Comparison of ENCODE assay signal across 10 cellular contexts in the genomic region with DNA sequence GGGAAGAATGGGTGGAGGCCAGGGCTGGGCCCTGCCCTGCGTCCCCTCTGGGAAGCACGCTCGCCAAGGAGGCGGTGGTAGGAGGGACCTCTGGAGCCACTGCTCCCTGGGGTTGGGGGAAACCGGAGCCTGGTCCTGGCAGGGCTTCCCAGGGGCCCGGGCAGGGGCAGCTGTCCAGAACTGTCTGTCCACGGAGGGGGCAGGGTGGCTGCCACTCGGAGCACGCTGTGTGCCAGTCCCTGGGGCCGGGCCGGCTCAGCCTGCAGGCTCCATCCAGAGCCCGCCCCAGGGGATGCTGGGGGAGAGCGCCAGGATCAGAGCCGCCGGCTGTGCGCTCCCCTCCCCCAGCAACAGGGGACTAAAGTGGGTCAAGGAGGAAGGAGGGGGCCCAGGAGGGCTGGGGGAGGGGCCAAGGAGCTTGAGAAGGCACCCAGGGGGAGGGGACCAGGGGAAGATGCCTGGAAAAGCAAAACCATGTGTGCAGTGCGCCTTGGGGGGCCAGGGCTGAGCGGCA. TPM values are rescaled to one million over a fixed set of nuclear protein-coding genes. Genes with fewer than 3 reads are reported as not detected.
A peak's percentile ranks its signal among the peaks of the same experiment; 100 is the strongest.
DNase-seq lines count a peak whose midpoint lies in the region; ATAC-seq, FAIRE-seq and TF ChIP-seq lines count a peak whose summit lies in the region.
"Had no signal": no experiment of that assay in that cellular context is flagged by ENCODE, and none has a peak within 500 bp of the region (broad histone marks: within the 10 kb centered on the region; RNA-seq: fewer than 3 reads in every experiment).

No MANE protein-coding gene starts in this region.

- H3K36me3 Mint-ChIP-seq in activated T-helper 2 cell treated with anti-CD3 and anti-CD28 coated beads, Interferon-gamma antibody, Interleukin-2, Interleukin-4, amounts not matched to agents 10 μg/mL and 5 μg/mL and 100 μg/mL, durations not matched to agents 14 hours and 24 hours and 36 hours (ENCODE audit: low read depth) = no peaks in the 10 kb centered on the region

- peaks cover 18% of the 10 kb centered on the region for H3K36me3 ChIP-seq in NT2/D1 (ENCODE audit: insufficient read depth, insufficient read length, low read length)
- no peaks in the 10 kb centered on the region for H3K36me3 ChIP-seq in mucosa of rectum (ENCODE audit: control insufficient read depth in 2 of 2, insufficient read depth in 2 of 2, low read length in 2 of 2)
- H3K36me3 ChIP-seq in suprapubic skin = no peaks in the 10 kb centered on the region

- no peak for TF ChIP-seq CTCF in suprapubic skin (IDR thresholded peaks at IDR 0.05)

- no peak overlapping the region for H3K4me3 ChIP-seq in NT2/D1 (ENCODE audit: insufficient read length, low read depth)
- H3K4me3 ChIP-seq in mucosa of rectum (ENCODE audit: low read length in 2 of 2) = no peak overlapping the region
- H3K4me3 ChIP-seq in suprapubic skin = no peak overlapping the region

- TF ChIP-seq POLR2A in suprapubic skin (IDR thresholded peaks at IDR 0.05) = no peak

- no peak for FAIRE-seq in frontal cortex (lab: Jason Lieb, UNC)
- FAIRE-seq: endometrium had no signal

- intact Hi-C loops in activated T-helper 2 cell treated with anti-CD3 and anti-CD28 coated beads, Interferon-gamma antibody, Interleukin-2, Interleukin-4, amounts not matched to agents 10 μg/mL and 5 μg/mL and 100 μg/mL, durations not matched to agents 14 hours and 24 hours and 36 hours (cut with micrococcal nuclease) = no loop called here

- ATAC-seq in HG03469 (IDR thresholded peaks at IDR 0.05; ENCODE audit: unreplicated experiment) = no peak

- no peaks in the 10 kb centered on the region for H3K9me3 ChIP-seq in NT2/D1 (ENCODE audit: insufficient read depth, low read length)
- no peaks in the 10 kb centered on the region for H3K9me3 ChIP-seq in mucosa of rectum (ENCODE audit: control insufficient read depth in 2 of 2, low read length in 2 of 2)
- H3K9me3 ChIP-seq in suprapubic skin = no peaks in the 10 kb centered on the region

- no peaks in the 10 kb centered on the region for H3K4me1 Mint-ChIP-seq in activated T-helper 2 cell treated with anti-CD3 and anti-CD28 coated beads, Interferon-gamma antibody, Interleukin-2, Interleukin-4, amounts not matched to agents 10 μg/mL and 5 μg/mL and 100 μg/mL, durations not matched to agents 14 hours and 24 hours and 36 hours (ENCODE audit: low read depth)

- H3K27me3 ChIP-seq in NT2/D1 (ENCODE audit: insufficient read depth, insufficient read length) (no peaks in the 10 kb centered on the region), mucosa of rectum (ENCODE audit: control insufficient read depth in 2 of 2, insufficient read depth in 2 of 2, low read length in 2 of 2) (peaks cover 7% of the 10 kb centered on the region in 2 donors), suprapubic skin (peaks cover 17% of the 10 kb centered on the region)

- H3K4me3 Mint-ChIP-seq in activated T-helper 2 cell treated with anti-CD3 and anti-CD28 coated beads, Interferon-gamma antibody, Interleukin-2, Interleukin-4, amounts not matched to agents 10 μg/mL and 5 μg/mL and 100 μg/mL, durations not matched to agents 14 hours and 24 hours and 36 hours (ENCODE audit: low read depth) = no peak overlapping the region

- H3K4me1 ChIP-seq in NT2/D1 (ENCODE audit: insufficient read depth, insufficient read length) (peaks cover 50% of the 10 kb centered on the region), mucosa of rectum (ENCODE audit: control insufficient read depth in 2 of 2, insufficient read depth in 2 of 2, low read length in 2 of 2) (peaks cover 8 to 22% of the 10 kb centered on the region in 2 donors), suprapubic skin (peaks cover 59% of the 10 kb centered on the region)

- H3K27ac Mint-ChIP-seq in activated T-helper 2 cell treated with anti-CD3 and anti-CD28 coated beads, Interferon-gamma antibody, Interleukin-2, Interleukin-4, amounts not matched to agents 10 μg/mL and 5 μg/mL and 100 μg/mL, durations not matched to agents 14 hours and 24 hours and 36 hours = no peak overlapping the region

- peaks cover 12% of the 10 kb centered on the region for H3K27me3 Mint-ChIP-seq in activated T-helper 2 cell treated with anti-CD3 and anti-CD28 coated beads, Interferon-gamma antibody, Interleukin-2, Interleukin-4, amounts not matched to agents 10 μg/mL and 5 μg/mL and 100 μg/mL, durations not matched to agents 14 hours and 24 hours and 36 hours (ENCODE audit: low read depth)

- H3K27ac ChIP-seq in mucosa of rectum (ENCODE audit: low read depth in 2 of 2, low read length in 2 of 2) (peak overlapping the region; percentile 62 to 70), suprapubic skin (peak overlapping the region; percentile 78)

- TF ChIP-seq EP300 in suprapubic skin (IDR thresholded peaks at IDR 0.05) = no peak

- peak overlapping the region; percentile 72 for H3K9ac ChIP-seq in NT2/D1 (ENCODE audit: insufficient read length, low read depth)
- no peak overlapping the region for H3K9ac ChIP-seq in mucosa of rectum (ENCODE audit: low read depth in 1 of 2, low read length in 2 of 2)

- H3K9me3 Mint-ChIP-seq in activated T-helper 2 cell treated with anti-CD3 and anti-CD28 coated beads, Interferon-gamma antibody, Interleukin-2, Interleukin-4, amounts not matched to agents 10 μg/mL and 5 μg/mL and 100 μg/mL, durations not matched to agents 14 hours and 24 hours and 36 hours = no peaks in the 10 kb centered on the region

- 58% methylated on average over 12 of the region's 18 CpGs for WGBS in suprapubic skin

- DNase-seq in NT2/D1 (ENCODE audit: low read depth, low spot score) = no peak
- peak; percentile 59 to 76 for DNase-seq in frontal cortex (ENCODE audit: low spot score in 2 of 2)
- no peak for DNase-seq in suprapubic skin (ENCODE audit: low spot score in 2 of 2)
- no peak for DNase-seq in stimulated activated CD4-positive, alpha-beta T cell treated with anti-CD3 and anti-CD28 coated beads, Interleukin-4, amount 100 ng/mL, for 24 hours
- DNase-seq in activated T-helper 2 cell treated with anti-CD3 and anti-CD28 coated beads, Interferon-gamma antibody, Interleukin-2, Interleukin-4, amounts not matched to agents 10 μg/mL and 5 μg/mL and 100 μg/mL, durations not matched to agents 14 hours and 24 hours and 36 hours (ENCODE audit: low spot score) = no peak
- no peak for DNase-seq in T-helper 2 cell
- DNase-seq: NCI-H526 treated with DMSO at 0.1 percent for 48 hours had no signal

RNA-seq across cellular contexts. Expression of a gene that starts 21.4 kb away (rescaled TPM):
- total RNA-seq in frontal cortex = 7.3 TPM
- total RNA-seq in suprapubic skin = 1 to 10 TPM; 1.3 to 5.3 (median 1.9) TPM
- not detected in 2 replicates for total RNA-seq in activated T-helper 2 cell treated with anti-CD3 and anti-CD28 coated beads, Interferon-gamma antibody, Interleukin-2, Interleukin-4, amounts not matched to agents 10 μg/mL and 5 μg/mL and 100 μg/mL, durations not matched to agents 14 hours and 24 hours and 36 hours

Comparison
In these comparisons a context has a peak if more than half of its experiments do, and no peak if none do; other contexts are left out.
1. DNase-seq: peak in frontal cortex (2 of 2); none in NT2/D1 (single experiment), suprapubic skin (0 of 2), stimulated activated CD4-positive, alpha-beta T cell treated with anti-CD3 and anti-CD28 coated beads, Interleukin-4, amount 100 ng/mL, for 24 hours (single experiment), activated T-helper 2 cell treated with anti-CD3 and anti-CD28 coated beads, Interferon-gamma antibody, Interleukin-2, Interleukin-4, amounts not matched to agents 10 μg/mL and 5 μg/mL and 100 μg/mL, durations not matched to agents 14 hours and 24 hours and 36 hours (single experiment) and T-helper 2 cell (0 of 5).